In genomic region chr5:55597014-55597981, GRCh38 we compare ENCODE assay signal across 7 cellular contexts.
DNase-seq lines count a peak whose midpoint lies in the region; ATAC-seq and TF ChIP-seq lines count a peak whose summit lies in the region.

No MANE protein-coding gene starts in this region.

- peak overlapping the region in 1 of 5 experiments; percentile 44 for H3K4me3 Mint-ChIP-seq in brain

- H3K27ac ChIP-seq in tibial artery = peak overlapping the region; percentile 75 to 82

- intact Hi-C loops in tibial artery (cut with DNase I; ENCODE audit: low total_unique reads) = no loop called here

- H3K36me3 ChIP-seq in tibial artery = no peaks in the 10 kb centered on the region

- H3K27me3 ChIP-seq in tibial artery = no peaks in the 10 kb centered on the region

- TF ChIP-seq CTCF in brain (conservative IDR thresholded peaks at IDR 0.05) (no peak), tibial artery (IDR thresholded peaks at IDR 0.05) (no peak)

- H3K4me1 ChIP-seq in tibial artery = peaks cover 0 to 54% (median 43%) of the 10 kb centered on the region in 4 donors

- H3K27ac Mint-ChIP-seq in brain = peak overlapping the region in 4 of 5 experiments; percentile 15 to 96 (median 66)

- H3K9me3 Mint-ChIP-seq in brain = peaks cover 0 to 2% (median 0%) of the 10 kb centered on the region in 5 experiments

- H3K9me3 ChIP-seq in tibial artery = no peaks in the 10 kb centered on the region

- TF ChIP-seq EP300 in Ishikawa (IDR thresholded peaks at IDR 0.05; ENCODE audit: borderline replicate concordance) = no peak

- H3K27me3 Mint-ChIP-seq in brain = no peaks in the 10 kb centered on the region

- H3K4me3 ChIP-seq in tibial artery = no peak overlapping the region

- H3K4me1 Mint-ChIP-seq in brain = peaks cover 50% of the 10 kb centered on the region

- peak; percentile 79 for DNase-seq in kidney tubule cell (ENCODE audit: low spot score)
- DNase-seq in tibial artery = peak in 1 of 2 donors; percentile 75
- DNase-seq in KG1 (lab: John Stamatoyannopoulos, UW) = no peak
- no peak for DNase-seq in DMS114 treated with DMSO at 0.1 percent for 48 hours (lab: John Stamatoyannopoulos, UW; ENCODE audit: unreplicated experiment)

- no peak for ATAC-seq in HG02763 (IDR thresholded peaks at IDR 0.05; ENCODE audit: unreplicated experiment)

- no peak for TF ChIP-seq RAD21 in Ishikawa (IDR thresholded peaks at IDR 0.05; ENCODE audit: low read depth)

- H3K36me3 Mint-ChIP-seq in brain = no peaks in the 10 kb centered on the region

TF ChIP-seq in Ishikawa, 13 proteins besides CTCF, POLR2A, EP300 and RAD21:
- TF ChIP-seq FOXM1 (IDR thresholded peaks at IDR 0.05; ENCODE audit: borderline replicate concordance, low read depth) = no peak
- TF ChIP-seq YY1 (IDR thresholded peaks at IDR 0.05; ENCODE audit: low read depth) = no peak
- TF ChIP-seq TEAD4 (IDR thresholded peaks at IDR 0.05) = no peak
- peak; percentile 19; the same call in 1 of the 2 replicates for TF ChIP-seq NFIC (IDR thresholded peaks at IDR 0.05)
